ENCODE assay signal across 1 cellular context in genomic region chr16:66103245-66103644, GRCh38.
A peak's percentile ranks its signal among the peaks of the same experiment; 100 is the strongest.
TF ChIP-seq lines count a peak whose summit lies in the region.

No MANE protein-coding gene starts in this region.

TF ChIP-seq in IMR-90, 13 proteins besides CTCF, POLR2A, EP300 and RAD21:
- TF ChIP-seq CEBPB (IDR thresholded peaks at IDR 0.05; ENCODE audit: low read depth, low read length) = peak; percentile 67
- TF ChIP-seq, protein P1, sequence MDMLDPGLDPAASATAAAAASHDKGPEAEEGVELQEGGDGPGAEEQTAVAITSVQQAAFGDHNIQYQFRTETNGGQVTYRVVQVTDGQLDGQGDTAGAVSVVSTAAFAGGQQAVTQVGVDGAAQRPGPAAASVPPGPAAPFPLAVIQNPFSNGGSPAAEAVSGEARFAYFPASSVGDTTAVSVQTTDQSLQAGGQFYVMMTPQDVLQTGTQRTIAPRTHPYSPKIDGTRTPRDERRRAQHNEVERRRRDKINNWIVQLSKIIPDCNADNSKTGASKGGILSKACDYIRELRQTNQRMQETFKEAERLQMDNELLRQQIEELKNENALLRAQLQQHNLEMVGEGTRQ (IDR thresholded peaks at IDR 0.05; ENCODE audit: low read depth, low read length) = no peak
